In genomic region chr9:117092582-117092981, GRCh38 we compare ENCODE assay signal across 1 cellular context.
A peak's percentile ranks its signal among the peaks of the same experiment; 100 is the strongest.
TF ChIP-seq lines count a peak whose summit lies in the region.

No MANE protein-coding gene starts in this region.

TF ChIP-seq in K562, 482 proteins besides CTCF, POLR2A, EP300 and RAD21 (continued from another document):
- TF ChIP-seq CEBPZ (IDR thresholded peaks at IDR 0.05; ENCODE audit: borderline replicate concordance, low read depth, low read length) (no peak), SOX6 (IDR thresholded peaks at IDR 0.05) (no peak), RHOXF2B (CRISPR knock-in tag; conservative IDR thresholded peaks at IDR 0.05) (no peak), DNMT1 (IDR thresholded peaks at IDR 0.05) (no peak), FOXJ3 (CRISPR knock-in tag; IDR thresholded peaks at IDR 0.05) (no peak), CREB3 (tag; conservative IDR thresholded peaks at IDR 0.05; ENCODE audit: low read depth) (no peak), BHLHE40 (IDR thresholded peaks at IDR 0.05; ENCODE audit: low read length) (no peak), SP2 (IDR thresholded peaks at IDR 0.05; ENCODE audit: extremely low read depth, low read depth, low read length, poor library complexity, severe bottlenecking) (no peak), NFE2 (IDR thresholded peaks at IDR 0.05; ENCODE audit: low read depth) (peak; percentile 25; the same call in 1 of the 2 replicates), ATF6 (CRISPR knock-in tag; IDR thresholded peaks at IDR 0.05) (no peak), KDM5B (IDR thresholded peaks at IDR 0.05; ENCODE audit: insufficient replicate concordance, low read depth, low read length) (no peak)
